In genomic region chr11:81246937-81247336, GRCh38 we compare ENCODE assay signal across 21 cellular contexts.
"Had no signal": no experiment of that assay in that cellular context is flagged by ENCODE, and none has a peak within 500 bp of the region (broad histone marks: within the 10 kb centered on the region; RNA-seq: fewer than 3 reads in every experiment).

No MANE protein-coding gene starts in this region.

- H3K36me3 ChIP-seq: esophagus squamous epithelium, gastroesophageal sphincter, neutrophil, tibial nerve had no signal

- H3K27me3 ChIP-seq: esophagus squamous epithelium, gastroesophageal sphincter, neutrophil, testis, tibial nerve had no signal

- H3K27ac ChIP-seq: esophagus squamous epithelium, gastroesophageal sphincter, neutrophil, psoas muscle, testis, tibial nerve had no signal

- DNase-seq: esophagus squamous epithelium; foreskin fibroblast; glutamatergic neuron; immature natural killer cell; kidney; left cardiac atrium; left ventricle myocardium superior; mesenchymal stem cell; naive thymus-derived CD8-positive, alpha-beta T cell; psoas muscle; retina; stimulated activated CD4-positive, alpha-beta T cell treated with anti-CD3 and anti-CD28 coated beads, Interleukin-2, amount 100 ng/mL, for 24 hours; stimulated activated CD4-positive, alpha-beta T cell treated with anti-CD3 and anti-CD28 coated beads, Interleukin-4, amount 100 ng/mL, for 4 hours; stimulated activated naive B cell treated with anti-CD40 and anti-IgM and Interleukin-4, amounts not matched to agents 10 μg/mL and 1 μg/mL and 100 μg/mL, for 72 hours; stimulated activated naive CD8-positive, alpha-beta T cell treated with anti-CD3 and anti-CD28 coated beads, Interleukin-15, amount 100 ng/mL, for 72 hours; testis had no signal

- H3K4me1 ChIP-seq: esophagus squamous epithelium, gastroesophageal sphincter, psoas muscle, testis, tibial nerve had no signal

- ATAC-seq: gastroesophageal sphincter; left cardiac atrium; left ventricle myocardium superior; naive thymus-derived CD8-positive, alpha-beta T cell; psoas muscle; sciatic nerve; stimulated activated naive B cell treated with anti-CD40 and anti-IgM and Interleukin-4, amounts not matched to agents 10 μg/mL and 1 μg/mL and 100 μg/mL, for 72 hours; stimulated activated naive CD8-positive, alpha-beta T cell treated with anti-CD3 and anti-CD28 coated beads, Interleukin-15, amount 100 ng/mL, for 72 hours had no signal

- H3K9me3 ChIP-seq: esophagus squamous epithelium, gastroesophageal sphincter, neutrophil, psoas muscle, testis, tibial nerve had no signal

- H3K4me3 ChIP-seq: esophagus squamous epithelium, gastroesophageal sphincter, lung, psoas muscle, testis, tibial nerve had no signal
